In genomic region chr15:43828061-43828657, GRCh38 we compare ENCODE assay signal across 9 cellular contexts. TPM values are rescaled to one million over a fixed set of nuclear protein-coding genes. Genes with fewer than 3 reads are reported as not detected.
DNase-seq lines count a peak whose midpoint lies in the region; ATAC-seq, FAIRE-seq and TF ChIP-seq lines count a peak whose summit lies in the region.
"Had no signal": no experiment of that assay in that cellular context is flagged by ENCODE, and none has a peak within 500 bp of the region (broad histone marks: within the 10 kb centered on the region; RNA-seq: fewer than 3 reads in every experiment).

No MANE protein-coding gene starts in this region.

- intact Hi-C loops in activated T-helper 2 cell treated with anti-CD3 and anti-CD28 coated beads, Interferon-gamma antibody, Interleukin-2, Interleukin-4, amounts not matched to agents 10 μg/mL and 5 μg/mL and 100 μg/mL, durations not matched to agents 14 hours and 24 hours and 36 hours (cut with micrococcal nuclease): loop anchor here (10.0 kb wide), 2 partner anchors 707 to 897 kb away; partner anchors contain the start of gene EIF3J

- H3K27me3 Mint-ChIP-seq in HFFc6 (ENCODE audit: insufficient read depth): no peaks in the 10 kb centered on the region; the same call in none of the 2 replicates
- H3K27me3 Mint-ChIP-seq in activated T-helper 2 cell treated with anti-CD3 and anti-CD28 coated beads, Interferon-gamma antibody, Interleukin-2, Interleukin-4, amounts not matched to agents 10 μg/mL and 5 μg/mL and 100 μg/mL, durations not matched to agents 14 hours and 24 hours and 36 hours (ENCODE audit: low read depth): no peaks in the 10 kb centered on the region

- 81% methylated on average over 4 of the region's 6 CpGs for WGBS in mesenchymal stem cell
- 43 to 47% (median 47%) methylated on average over 6 of the region's 6 CpGs for WGBS in small intestine, 3 donors

- H3K9ac ChIP-seq in BLaER1 (peak overlapping the region; percentile 85), mesenchymal stem cell (ENCODE audit: low read length) (peak overlapping the region; percentile 80)

- H3K4me2 ChIP-seq in BLaER1: peak overlapping the region; percentile 82
- H3K4me2 ChIP-seq in mesenchymal stem cell (ENCODE audit: low read length, poor library complexity, severe bottlenecking): no peak overlapping the region

- FAIRE-seq in small intestine (lab: Jason Lieb, UNC): no peak

- peaks cover 8% of the 10 kb centered on the region for H3K79me1 ChIP-seq in mesenchymal stem cell (replicated peaks; ENCODE audit: low read length, poor library complexity, severe bottlenecking)

- no peak overlapping the region for H2AK5ac ChIP-seq in mesenchymal stem cell (ENCODE audit: low read length, severe bottlenecking)

- H3K18ac ChIP-seq in mesenchymal stem cell (ENCODE audit: low read depth in 1 of 2, low read length in 2 of 2): no peak overlapping the region

- peak overlapping the region; percentile 82 for H3K27ac Mint-ChIP-seq in HFFc6
- H3K27ac Mint-ChIP-seq in activated T-helper 2 cell treated with anti-CD3 and anti-CD28 coated beads, Interferon-gamma antibody, Interleukin-2, Interleukin-4, amounts not matched to agents 10 μg/mL and 5 μg/mL and 100 μg/mL, durations not matched to agents 14 hours and 24 hours and 36 hours: peak overlapping the region; percentile 94

- TF ChIP-seq CTCF in HFFc6 (IDR thresholded peaks at IDR 0.05): no peak

- no peak overlapping the region for H3K14ac ChIP-seq in mesenchymal stem cell (ENCODE audit: low read length in 2 of 2)

- H2BK15ac ChIP-seq in mesenchymal stem cell (ENCODE audit: low read depth, poor library complexity, severe bottlenecking): no peak overlapping the region

- no peak overlapping the region for H2BK120ac ChIP-seq in mesenchymal stem cell (ENCODE audit: low read depth, low read length)

- no peak overlapping the region for H2BK12ac ChIP-seq in mesenchymal stem cell (ENCODE audit: low read length in 2 of 2)

- H3K4me3 ChIP-seq in BLaER1: peak overlapping the region; percentile 76
- peak overlapping the region in 1 of 2 experiments; percentile 90 for H3K4me3 ChIP-seq in mesenchymal stem cell (ENCODE audit: insufficient read depth in 1 of 2, low read depth in 1 of 2, low read length in 2 of 2)
- H3K4me3 ChIP-seq in small intestine (ENCODE audit: low read depth in 1 of 2, low read length in 2 of 2): no peak overlapping the region

- H3K27me3 ChIP-seq in BLaER1 (no peaks in the 10 kb centered on the region), mesenchymal stem cell (ENCODE audit: control insufficient read depth in 1 of 2, insufficient read depth in 1 of 2, low read length in 2 of 2) (no peaks in the 10 kb centered on the region), small intestine (ENCODE audit: control insufficient read depth in 2 of 2, insufficient read depth in 2 of 2, low read length in 2 of 2) (no peaks in the 10 kb centered on the region)

- peaks cover 39% of the 10 kb centered on the region for H3K4me1 Mint-ChIP-seq in HFFc6 (ENCODE audit: low read depth)
- H3K4me1 Mint-ChIP-seq in activated T-helper 2 cell treated with anti-CD3 and anti-CD28 coated beads, Interferon-gamma antibody, Interleukin-2, Interleukin-4, amounts not matched to agents 10 μg/mL and 5 μg/mL and 100 μg/mL, durations not matched to agents 14 hours and 24 hours and 36 hours (ENCODE audit: low read depth): peaks cover 31% of the 10 kb centered on the region

- peaks cover 82% of the 10 kb centered on the region for H3K4me1 ChIP-seq in BLaER1
- peaks cover 11% of the 10 kb centered on the region for H3K4me1 ChIP-seq in mesenchymal stem cell (ENCODE audit: control insufficient read depth, insufficient read depth, low read depth, low read length)
- peaks cover 0 to 4% of the 10 kb centered on the region in 2 donors for H3K4me1 ChIP-seq in small intestine (ENCODE audit: control insufficient read depth in 2 of 2, insufficient read depth in 1 of 2, low read depth in 1 of 2, low read length in 1 of 2)

- no peak overlapping the region for H2AFZ ChIP-seq in mesenchymal stem cell (ENCODE audit: low read depth, low read length)

- H3K9me3 Mint-ChIP-seq in HFFc6: peaks cover 4% of the 10 kb centered on the region
- H3K9me3 Mint-ChIP-seq in activated T-helper 2 cell treated with anti-CD3 and anti-CD28 coated beads, Interferon-gamma antibody, Interleukin-2, Interleukin-4, amounts not matched to agents 10 μg/mL and 5 μg/mL and 100 μg/mL, durations not matched to agents 14 hours and 24 hours and 36 hours: no peaks in the 10 kb centered on the region

- no peak overlapping the region for H2BK5ac ChIP-seq in mesenchymal stem cell (ENCODE audit: low read depth, low read length, poor library complexity, severe bottlenecking)

- no peak overlapping the region for H3K4ac ChIP-seq in mesenchymal stem cell (ENCODE audit: low read depth in 1 of 2, low read length in 2 of 2)

- H3K36me3 ChIP-seq in BLaER1: peaks cover 22% of the 10 kb centered on the region; the same call in 1 of the 2 replicates
- H3K36me3 ChIP-seq in mesenchymal stem cell (ENCODE audit: control insufficient read depth in 1 of 2, insufficient read depth in 2 of 2, low read depth in 1 of 2, low read length in 2 of 2): no peaks in the 10 kb centered on the region
- H3K36me3 ChIP-seq in small intestine (ENCODE audit: control insufficient read depth in 2 of 2, insufficient read depth in 2 of 2, low read length in 2 of 2): peaks cover 0 to 2% of the 10 kb centered on the region in 2 donors

- DNase-seq in HFFc6 (no peak), mesenchymal stem cell (peak; percentile 31), small intestine (no peak), NK-92 (lab: John Stamatoyannopoulos, UW; ENCODE audit: unreplicated experiment) (no peak)
- DNase-seq in activated T-helper 2 cell treated with anti-CD3 and anti-CD28 coated beads, Interferon-gamma antibody, Interleukin-2, Interleukin-4, amounts not matched to agents 10 μg/mL and 5 μg/mL and 100 μg/mL, durations not matched to agents 14 hours and 24 hours and 36 hours (ENCODE audit: low spot score): no peak
- no peak for DNase-seq in effector CD8-positive, alpha-beta T cell (lab: John Stamatoyannopoulos, UW)
- DNase-seq: left ventricle myocardium superior had no signal

- H3K9me3 ChIP-seq in BLaER1: no peaks in the 10 kb centered on the region
- H3K9me3 ChIP-seq in mesenchymal stem cell (ENCODE audit: control insufficient read depth, low read length): no peaks in the 10 kb centered on the region
- H3K9me3 ChIP-seq in small intestine (ENCODE audit: control insufficient read depth, low read depth): no peaks in the 10 kb centered on the region

- peak overlapping the region; percentile 87 for H3K4me3 Mint-ChIP-seq in HFFc6
- peak overlapping the region; percentile 92 for H3K4me3 Mint-ChIP-seq in activated T-helper 2 cell treated with anti-CD3 and anti-CD28 coated beads, Interferon-gamma antibody, Interleukin-2, Interleukin-4, amounts not matched to agents 10 μg/mL and 5 μg/mL and 100 μg/mL, durations not matched to agents 14 hours and 24 hours and 36 hours (ENCODE audit: low read depth)

- no peak for ATAC-seq in GM21367 (IDR thresholded peaks at IDR 0.05; ENCODE audit: unreplicated experiment)
- ATAC-seq: left ventricle myocardium superior had no signal

- no peak overlapping the region for H4K91ac ChIP-seq in mesenchymal stem cell (ENCODE audit: low read length)

- peaks cover 13% of the 10 kb centered on the region for H4K20me1 ChIP-seq in BLaER1

- H3K36me3 Mint-ChIP-seq in HFFc6 (ENCODE audit: low read depth): peaks cover 13% of the 10 kb centered on the region
- peaks cover 55% of the 10 kb centered on the region for H3K36me3 Mint-ChIP-seq in activated T-helper 2 cell treated with anti-CD3 and anti-CD28 coated beads, Interferon-gamma antibody, Interleukin-2, Interleukin-4, amounts not matched to agents 10 μg/mL and 5 μg/mL and 100 μg/mL, durations not matched to agents 14 hours and 24 hours and 36 hours (ENCODE audit: low read depth)

- peak overlapping the region; percentile 84; the same call in 1 of the 2 replicates for H3K27ac ChIP-seq in BLaER1
- H3K27ac ChIP-seq in mesenchymal stem cell (ENCODE audit: low read length, poor library complexity, severe bottlenecking): no peak overlapping the region
- peak overlapping the region in 1 of 2 donors; percentile 7 for H3K27ac ChIP-seq in small intestine (ENCODE audit: low read depth in 1 of 2, low read length in 1 of 2)

- H4K8ac ChIP-seq in mesenchymal stem cell (ENCODE audit: low read length): no peak overlapping the region

- H3K23ac ChIP-seq in mesenchymal stem cell (ENCODE audit: low read length in 2 of 2): no peak overlapping the region

RNA-seq across cellular contexts. Expression of gene WDR76, which starts 1.4 kb away (rescaled TPM):
- 10 to 100 TPM in 5 of 6 experiments, 1 to 10 TPM in 1; 8.8 to 25.1 (median 20.5) TPM for total RNA-seq in HFFc6 (2021; fragmentation: NEBNext Ultra II Directional; extraction: Animal tissue kit (Norgen Biotek cat#: 25700))
- total RNA-seq in activated T-helper 2 cell treated with anti-CD3 and anti-CD28 coated beads, Interferon-gamma antibody, Interleukin-2, Interleukin-4, amounts not matched to agents 10 μg/mL and 5 μg/mL and 100 μg/mL, durations not matched to agents 14 hours and 24 hours and 36 hours: 67.8 and 71.0 TPM in 2 replicates
- polyA plus RNA-seq in mesenchymal stem cell (2013, experiment 1 of 2): 7.8 TPM
- polyA plus RNA-seq in mesenchymal stem cell (2013, experiment 2 of 2): 7.8 TPM
- 1 to 10 TPM; 1.1 to 4.9 (median 1.6) TPM for polyA plus RNA-seq in small intestine

RNA-seq across cellular contexts. Expression of gene MFAP1, which starts 3.7 kb away (rescaled TPM):
- total RNA-seq in HFFc6 (2021; fragmentation: NEBNext Ultra II Directional; extraction: Animal tissue kit (Norgen Biotek cat#: 25700)): 10 to 100 TPM; 25.3 to 30.4 (median 27.3) TPM
- total RNA-seq in activated T-helper 2 cell treated with anti-CD3 and anti-CD28 coated beads, Interferon-gamma antibody, Interleukin-2, Interleukin-4, amounts not matched to agents 10 μg/mL and 5 μg/mL and 100 μg/mL, durations not matched to agents 14 hours and 24 hours and 36 hours: 43.7 and 44.3 TPM in 2 replicates
- 27.8 TPM for polyA plus RNA-seq in mesenchymal stem cell (2013, experiment 1 of 2)
- polyA plus RNA-seq in mesenchymal stem cell (2013, experiment 2 of 2): 28.4 TPM
- 10 to 100 TPM; 16.2 to 19.7 (median 19.2) TPM for polyA plus RNA-seq in small intestine

RNA-seq across cellular contexts. Expression of gene HYPK, which starts 27.8 kb away (rescaled TPM):
- 10 to 100 TPM; 12.3 to 33.8 (median 19.3) TPM for total RNA-seq in HFFc6 (2021; fragmentation: NEBNext Ultra II Directional; extraction: Animal tissue kit (Norgen Biotek cat#: 25700))
- 23.6 and 24.3 TPM in 2 replicates for total RNA-seq in activated T-helper 2 cell treated with anti-CD3 and anti-CD28 coated beads, Interferon-gamma antibody, Interleukin-2, Interleukin-4, amounts not matched to agents 10 μg/mL and 5 μg/mL and 100 μg/mL, durations not matched to agents 14 hours and 24 hours and 36 hours
- 135 TPM for polyA plus RNA-seq in mesenchymal stem cell (2013, experiment 1 of 2)
- 134 TPM for polyA plus RNA-seq in mesenchymal stem cell (2013, experiment 2 of 2)
- polyA plus RNA-seq in small intestine: 10 to 100 TPM in 2 of 3 donors, 1 to 10 TPM in 1; 5.8 to 24.3 (median 12.4) TPM

RNA-seq across cellular contexts. Expression of gene SERINC4, which starts 28.1 kb away (rescaled TPM):
- total RNA-seq in HFFc6 (2021; fragmentation: NEBNext Ultra II Directional; extraction: Animal tissue kit (Norgen Biotek cat#: 25700)): under 1 TPM in 3 of 6 experiments, not detected in 3; 0.07 to 0.11 (median 0.09) TPM
- 0.28 and 0.57 TPM in 2 replicates for total RNA-seq in activated T-helper 2 cell treated with anti-CD3 and anti-CD28 coated beads, Interferon-gamma antibody, Interleukin-2, Interleukin-4, amounts not matched to agents 10 μg/mL and 5 μg/mL and 100 μg/mL, durations not matched to agents 14 hours and 24 hours and 36 hours
- polyA plus RNA-seq in mesenchymal stem cell (2013, experiment 1 of 2): not detected
- polyA plus RNA-seq in mesenchymal stem cell (2013, experiment 2 of 2): not detected
- polyA plus RNA-seq in small intestine: under 1 TPM in 2 of 3 donors, not detected in 1; 0.24 to 0.45 TPM
- total RNA-seq: left ventricle myocardium superior had no signal

RNA-seq across cellular contexts. Expression of gene SERF2, which starts 36.0 kb away (rescaled TPM):
- total RNA-seq in HFFc6 (2021; fragmentation: NEBNext Ultra II Directional; extraction: Animal tissue kit (Norgen Biotek cat#: 25700)): 1,000 to 10,000 TPM in 5 of 6 experiments, 100 to 1,000 TPM in 1; 908 to 1,158 (median 1,046) TPM
- 580 and 598 TPM in 2 replicates for total RNA-seq in activated T-helper 2 cell treated with anti-CD3 and anti-CD28 coated beads, Interferon-gamma antibody, Interleukin-2, Interleukin-4, amounts not matched to agents 10 μg/mL and 5 μg/mL and 100 μg/mL, durations not matched to agents 14 hours and 24 hours and 36 hours
- 2,625 TPM for polyA plus RNA-seq in mesenchymal stem cell (2013, experiment 1 of 2)
- 2,565 TPM for polyA plus RNA-seq in mesenchymal stem cell (2013, experiment 2 of 2)
- polyA plus RNA-seq in small intestine: 1,000 to 10,000 TPM; 1,677 to 2,526 (median 1,745) TPM
